In the genomic region with DNA sequence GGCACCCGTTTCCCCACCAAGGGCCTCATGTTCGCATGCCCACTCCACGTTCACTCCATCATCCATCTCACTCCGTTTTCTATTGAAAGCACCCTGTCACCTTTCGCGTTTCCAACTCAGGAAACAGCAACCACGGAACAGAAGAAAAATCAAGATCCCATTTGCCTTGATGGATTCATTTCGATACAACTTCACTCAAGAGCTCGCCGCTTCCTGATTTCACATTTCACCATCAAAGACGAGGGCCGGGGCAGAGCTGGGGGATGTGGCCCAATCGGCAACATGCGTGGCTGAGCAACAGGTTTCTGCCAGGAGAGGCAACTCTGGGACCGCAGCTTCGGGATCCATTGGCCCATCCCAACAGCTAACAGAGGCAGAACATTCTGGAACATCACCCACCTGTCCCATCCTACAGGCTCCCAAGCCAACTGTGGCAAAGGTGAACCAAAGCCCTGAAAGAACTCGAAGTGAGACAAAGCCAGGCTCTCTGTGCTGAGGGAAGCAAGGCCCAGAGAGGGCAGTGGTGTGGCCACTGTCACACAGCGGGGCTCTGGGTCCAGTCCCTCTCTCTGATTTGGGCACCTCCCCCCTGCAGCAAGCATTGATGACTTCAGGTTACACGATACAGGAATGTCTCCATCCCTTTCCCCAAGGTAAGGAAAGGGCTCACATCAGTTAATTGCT, we compare ENCODE assay signal across 16 cellular contexts. TPM values are rescaled to one million over a fixed set of nuclear protein-coding genes. Genes with fewer than 3 reads are reported as not detected.
DNase-seq lines count a peak whose midpoint lies in the region; ATAC-seq and TF ChIP-seq lines count a peak whose summit lies in the region.
"Had no signal": no experiment of that assay in that cellular context is flagged by ENCODE, and none has a peak within 500 bp of the region (broad histone marks: within the 10 kb centered on the region; RNA-seq: fewer than 3 reads in every experiment).

No MANE protein-coding gene starts in this region.

- H3K9me3 ChIP-seq in OCI-LY7 (ENCODE audit: low read length), result no peaks in the 10 kb centered on the region

- H2AFZ ChIP-seq in OCI-LY7 (ENCODE audit: low read length), result no peak overlapping the region

- no TSS peak for BruUV-seq in OCI-LY7 (replicated peaks; lab: Mats Ljungman, UMichigan)

- no peaks in the 10 kb centered on the region for H3K9me2 ChIP-seq in OCI-LY7 (ENCODE audit: insufficient read depth, low read length)

- peaks cover 16% of the 10 kb centered on the region for H3K4me1 ChIP-seq in OCI-LY7 (ENCODE audit: insufficient read depth, low read length, poor library complexity, severe bottlenecking)

- CTCF ChIA-PET in OCI-LY7 (lab: Charles Lee; ENCODE audit: unreplicated experiment), result no interaction called here

- no peaks in the 10 kb centered on the region for H4K20me1 ChIP-seq in OCI-LY7 (ENCODE audit: insufficient read depth, low read length)

- no peaks in the 10 kb centered on the region for H3K36me3 ChIP-seq in OCI-LY7 (ENCODE audit: insufficient read depth, low read length)

- DNase-seq in SIG-M5 treated with dmso at 0.1 percent for 504 hours (lab: John Stamatoyannopoulos, UW; ENCODE audit: unreplicated experiment), result peak; percentile 3
- no peak for DNase-seq in SIG-M5 (lab: John Stamatoyannopoulos, UW)
- DNase-seq in activated CD4-positive, alpha-beta T cell treated with anti-CD3 and anti-CD28 coated beads, Interleukin-2, amount 50 U/mL, for 48 hours, result peak; percentile 70 to 81
- DNase-seq in central memory CD4-positive, alpha-beta T cell, result peak; percentile 45
- DNase-seq in stimulated activated CD8-positive, alpha-beta memory T cell treated with anti-CD3 and anti-CD28 coated beads, Interleukin-15, amount 100 ng/mL, for 48 hours (ENCODE audit: low read depth in 2 of 2), result peak; percentile 24 to 56
- no peak for DNase-seq in OCI-LY7 (ENCODE audit: low spot score)
- DNase-seq: Calu3, kidney, NCI-H1092 had no signal

- no peak for TF ChIP-seq CTCF in OCI-LY7 (conservative IDR thresholded peaks at IDR 0.05; ENCODE audit: low read length)

- no peak overlapping the region for H3K4me2 ChIP-seq in OCI-LY7 (ENCODE audit: low read length)

- POLR2A ChIA-PET in OCI-LY7 (lab: Charles Lee), result interaction anchor here (1.4 kb wide), 1 partner anchor 14 kb away, joined by 5 read pairs; no protein-coding TSS in a partner anchor

- H3K4me3 ChIP-seq in OCI-LY7 (ENCODE audit: low read depth, low read length, poor library complexity, severe bottlenecking), result no peak overlapping the region

- no peak overlapping the region for H3K27ac ChIP-seq in OCI-LY7 (ENCODE audit: low read depth, low read length, poor library complexity, severe bottlenecking)
- H3K27ac ChIP-seq: 22Rv1 had no signal

- no peaks in the 10 kb centered on the region for H3K79me2 ChIP-seq in OCI-LY7 (ENCODE audit: insufficient read depth, low read depth, low read length)

- ATAC-seq in HG03354 (IDR thresholded peaks at IDR 0.05; ENCODE audit: poor library complexity, severe bottlenecking, unreplicated experiment) (no peak), GM19023 (IDR thresholded peaks at IDR 0.05; ENCODE audit: unreplicated experiment) (no peak)

- intact Hi-C loops in OCI-LY7 (cut with micrococcal nuclease; ENCODE audit: unreplicated experiment), result no loop called here

RNA-seq across cellular contexts. Expression of gene CD5, which starts 36.2 kb away (rescaled TPM):
- total RNA-seq in OCI-LY7 (2014; rRNA removed; shearing (Covaris generic)), result not detected in 2 replicates
- total RNA-seq in OCI-LY7 (2022), result not detected in 2 replicates
- total RNA-seq: bronchial epithelial cell, Calu3, glomerular endothelial cell, NCI-H460, RPMI7951 had no signal

Comparison
In these comparisons a context has a peak if more than half of its experiments do, and no peak if none do; other contexts are left out.
1. DNase-seq: peak in SIG-M5 treated with dmso at 0.1 percent for 504 hours (single experiment), activated CD4-positive, alpha-beta T cell treated with anti-CD3 and anti-CD28 coated beads, Interleukin-2, amount 50 U/mL, for 48 hours (2 of 2), central memory CD4-positive, alpha-beta T cell (single experiment) and stimulated activated CD8-positive, alpha-beta memory T cell treated with anti-CD3 and anti-CD28 coated beads, Interleukin-15, amount 100 ng/mL, for 48 hours (2 of 2); none in SIG-M5 (single experiment) and OCI-LY7 (single experiment).